In genomic region chr6:132684267-132684666, GRCh38 we compare ENCODE assay signal across 21 cellular contexts. TPM values are rescaled to one million over a fixed set of nuclear protein-coding genes. Genes with fewer than 3 reads are reported as not detected.
A peak's percentile ranks its signal among the peaks of the same experiment; 100 is the strongest.
DNase-seq lines count a peak whose midpoint lies in the region; ATAC-seq and TF ChIP-seq lines count a peak whose summit lies in the region.
"Had no signal": no experiment of that assay in that cellular context is flagged by ENCODE, and none has a peak within 500 bp of the region (broad histone marks: within the 10 kb centered on the region; RNA-seq: fewer than 3 reads in every experiment).

No MANE protein-coding gene starts in this region.

- BruUV-seq in MCF 10A (replicated peaks; lab: Mats Ljungman, UMichigan): no TSS peak
- no TSS peak for BruUV-seq in PC-9 (replicated peaks; lab: Mats Ljungman, UMichigan)

- CTCF ChIA-PET in MCF 10A (lab: Yijun Ruan, JAX): interaction anchor here (1.0 to 2.2 kb wide), 9 partner anchors 11 to 133 kb away, joined by 3 to 13 read pairs (median 4); partner anchors contain the start of gene SLC18B1
- CTCF ChIA-PET in PC-9 (lab: Charles Lee): no interaction called here

- no peaks in the 10 kb centered on the region for H3K9me3 Mint-ChIP-seq in MCF 10A (ENCODE audit: unreplicated experiment)

- no peaks in the 10 kb centered on the region for H3F3A ChIP-seq in PC-9 (ENCODE audit: insufficient read depth, low read depth)
- H3F3A ChIP-seq in smooth muscle cell (ENCODE audit: low read depth): no peaks in the 10 kb centered on the region

- H2AFZ ChIP-seq in PC-9: 0 out of 2 replicates have a peak overlapping the region, but pooled peaks have one; percentile 3
- H2AFZ ChIP-seq in smooth muscle cell (ENCODE audit: low read depth): no peak overlapping the region

- 40% methylated on average over 6 of the region's 6 CpGs for WGBS in smooth muscle cell (ENCODE audit: low lambda C conversion rate)

- H3K4me3 Mint-ChIP-seq in MCF 10A (ENCODE audit: unreplicated experiment): peak overlapping the region; percentile 66
- H3K4me3 Mint-ChIP-seq: CD8-positive, alpha-beta memory T cell; T-cell had no signal

- H3K9me3 ChIP-seq in breast epithelium: no peaks in the 10 kb centered on the region
- no peaks in the 10 kb centered on the region; the same call in 1 of the 2 replicates for H3K9me3 ChIP-seq in PC-9 (ENCODE audit: insufficient read depth, low read depth)
- H3K9me3 ChIP-seq in smooth muscle cell (replicated peaks; ENCODE audit: low read depth): no peaks in the 10 kb centered on the region
- H3K9me3 ChIP-seq: BLaER1 treated with 17β-estradiol and CSF1 and Interleukin-3, amounts not matched to agents 10 nM and 100 nM; Peyer's patch; SJCRH30 had no signal

- H3K4me3 ChIP-seq in breast epithelium: no peak overlapping the region
- H3K4me3 ChIP-seq in PC-9: no peak overlapping the region
- H3K4me3 ChIP-seq in smooth muscle cell: no peak overlapping the region
- H3K4me3 ChIP-seq: BLaER1 treated with 17β-estradiol and CSF1 and Interleukin-3, amounts not matched to agents 10 nM and 100 nM; K562; Peyer's patch; SJCRH30 had no signal

- H3K36me3 ChIP-seq in breast epithelium (no peaks in the 10 kb centered on the region), PC-9 (ENCODE audit: low read depth) (no peaks in the 10 kb centered on the region), smooth muscle cell (ENCODE audit: low read depth) (no peaks in the 10 kb centered on the region)
- H3K36me3 ChIP-seq: BLaER1 treated with 17β-estradiol and CSF1 and Interleukin-3, amounts not matched to agents 10 nM and 100 nM; Peyer's patch; SJCRH30 had no signal

- POLR2A ChIA-PET in MCF 10A (lab: Yijun Ruan, JAX) (interaction anchor here (0.6 to 6.9 kb wide), 10 partner anchors 9 to 130 kb away, joined by 3 to 38 read pairs (median 4); partner anchors contain the start of genes RPS12 and SLC18B1), PC-9 (lab: Charles Lee; ENCODE audit: unreplicated experiment) (interaction anchor here (0.6 kb wide), 1 partner anchor 1352 kb away, joined by 4 read pairs; no protein-coding TSS in a partner anchor)

- no peak for ATAC-seq in GM19452 (IDR thresholded peaks at IDR 0.05; ENCODE audit: unreplicated experiment)
- ATAC-seq: K562, T-cell had no signal

- H3K79me2 ChIP-seq in PC-9 (ENCODE audit: low read depth): no peaks in the 10 kb centered on the region
- no peaks in the 10 kb centered on the region for H3K79me2 ChIP-seq in smooth muscle cell (ENCODE audit: low read depth)

- H3K27ac Mint-ChIP-seq in MCF 10A (ENCODE audit: low read depth, unreplicated experiment): peak overlapping the region; percentile 95
- H3K27ac Mint-ChIP-seq: CD8-positive, alpha-beta memory T cell; T-cell had no signal

- TF ChIP-seq POLR2A in breast epithelium (IDR thresholded peaks at IDR 0.05): no peak

- H4K20me1 ChIP-seq in PC-9 (ENCODE audit: insufficient read depth) (no peaks in the 10 kb centered on the region), smooth muscle cell (ENCODE audit: low read depth) (no peaks in the 10 kb centered on the region)
- H4K20me1 ChIP-seq: BLaER1 treated with 17β-estradiol and CSF1 and Interleukin-3, amounts not matched to agents 10 nM and 100 nM had no signal

- H3K27me3 Mint-ChIP-seq in MCF 10A (ENCODE audit: insufficient read depth, unreplicated experiment): no peaks in the 10 kb centered on the region

- H3K27me3 ChIP-seq in breast epithelium (no peaks in the 10 kb centered on the region), PC-9 (ENCODE audit: insufficient read depth, low read depth) (no peaks in the 10 kb centered on the region), smooth muscle cell (ENCODE audit: low read depth) (no peaks in the 10 kb centered on the region)
- H3K27me3 ChIP-seq: BLaER1 treated with 17β-estradiol and CSF1 and Interleukin-3, amounts not matched to agents 10 nM and 100 nM; Peyer's patch; SJCRH30 had no signal

- DNase-seq in MCF 10A (ENCODE audit: unreplicated experiment) (peak; percentile 49), breast epithelium (ENCODE audit: low spot score in 2 of 2) (no peak), PC-9 (no peak), iris pigment epithelial cell (ENCODE audit: low read depth) (peak; percentile 14), smooth muscle cell (lab: John Stamatoyannopoulos, UW; ENCODE audit: unreplicated experiment) (no peak), midbrain (lab: John Stamatoyannopoulos, UW) (no peak), NOMO-1 treated with DMSO at 0.1 percent for 48 hours (lab: John Stamatoyannopoulos, UW; ENCODE audit: unreplicated experiment) (no peak)
- DNase-seq: 8988T; CD8-positive, alpha-beta memory T cell; NCI-H1105; NCI-H2081 treated with DMSO at 0.1 percent for 48 hours; NCI-H2171 treated with DMSO at 0.1 percent for 48 hours; NCI-H446; NCI-H526 treated with DMSO at 0.1 percent for 48 hours; Peyer's patch; T-cell had no signal

- no peak overlapping the region for H3K27ac ChIP-seq in breast epithelium
- H3K27ac ChIP-seq in PC-9: no peak overlapping the region
- H3K27ac ChIP-seq in smooth muscle cell (ENCODE audit: low read depth): peak overlapping the region; percentile 82
- H3K27ac ChIP-seq: BLaER1 treated with 17β-estradiol and CSF1 and Interleukin-3, amounts not matched to agents 10 nM and 100 nM; Peyer's patch; SJCRH30 had no signal

- TF ChIP-seq CTCF in MCF 10A (IDR thresholded peaks at IDR 0.05; ENCODE audit: unreplicated experiment): no peak
- TF ChIP-seq CTCF in breast epithelium (IDR thresholded peaks at IDR 0.05): no peak
- no peak for TF ChIP-seq CTCF in PC-9 (conservative IDR thresholded peaks at IDR 0.05)
- no peak for TF ChIP-seq CTCF in smooth muscle cell (IDR thresholded peaks at IDR 0.05; ENCODE audit: borderline replicate concordance, insufficient read depth, poor library complexity, severe bottlenecking)

- peaks cover 20% of the 10 kb centered on the region for H3K36me3 Mint-ChIP-seq in MCF 10A (ENCODE audit: insufficient read depth, unreplicated experiment)
- H3K36me3 Mint-ChIP-seq: T-cell had no signal

- H3K4me2 ChIP-seq in PC-9 (no peak overlapping the region), smooth muscle cell (peak overlapping the region; percentile 65)

- no peak overlapping the region for H3K9ac ChIP-seq in smooth muscle cell (ENCODE audit: low read depth)
- H3K9ac ChIP-seq: BLaER1 treated with 17β-estradiol and CSF1 and Interleukin-3, amounts not matched to agents 10 nM and 100 nM had no signal

- 0 out of 2 replicates have a peak, but pooled peaks cover 3% of the 10 kb centered on the region for H3K9me2 ChIP-seq in PC-9 (ENCODE audit: insufficient read depth)

- H3K4me1 Mint-ChIP-seq in MCF 10A (ENCODE audit: insufficient read depth, unreplicated experiment): peaks cover 28% of the 10 kb centered on the region
- H3K4me1 Mint-ChIP-seq: CD8-positive, alpha-beta memory T cell; T-cell had no signal

- H3K4me1 ChIP-seq in breast epithelium (no peaks in the 10 kb centered on the region), PC-9 (replicated peaks; ENCODE audit: insufficient read depth) (no peaks in the 10 kb centered on the region), smooth muscle cell (ENCODE audit: low read depth) (peaks cover 10% of the 10 kb centered on the region)
- H3K4me1 ChIP-seq: Peyer's patch had no signal

- intact Hi-C loops in MCF 10A (cut with micrococcal nuclease) (loop anchor here (5.0 kb wide), 1 partner anchor 78 kb away; no protein-coding TSS in a partner anchor), breast epithelium (cut with DNase I; ENCODE audit: low total_unique reads) (no loop called here), PC-9 (cut with micrococcal nuclease; ENCODE audit: unreplicated experiment) (no loop called here)

RNA-seq across cellular contexts. Expression of gene TAAR1, which starts 25.3 kb away (rescaled TPM):
- total RNA-seq in MCF 10A (2022): not detected in 2 replicates
- not detected for total RNA-seq in breast epithelium
- not detected in 2 replicates for total RNA-seq in PC-9 (2021)
- total RNA-seq in smooth muscle cell: not detected in 2 replicates
- not detected in 2 replicates for polyA plus RNA-seq in smooth muscle cell
- total RNA-seq: CD8-positive, alpha-beta memory T cell; K562; LHCN-M2; Peyer's patch; SJCRH30; T-cell had no signal
- polyA plus RNA-seq: CD8-positive, alpha-beta memory T cell; K562 had no signal

RNA-seq across cellular contexts. Expression of gene VNN1, which starts 29.6 kb away (rescaled TPM):
- total RNA-seq in MCF 10A (2022) (3.5 and 5.4 TPM in 2 replicates), breast epithelium (1 to 10 TPM in 2 of 3 donors, under 1 TPM in 1; 0.98 to 8.6 (median 2.6) TPM), PC-9 (2021) (0.65 and 1.6 TPM in 2 replicates), smooth muscle cell (0.13 and 0.99 TPM in 2 replicates)
- polyA plus RNA-seq in smooth muscle cell: 0.22 TPM in 1 of 2 replicates, not detected in the other
- total RNA-seq: CD8-positive, alpha-beta memory T cell; K562; T-cell had no signal
- polyA plus RNA-seq: CD8-positive, alpha-beta memory T cell; K562 had no signal

Comparison
In these comparisons a context has a peak if more than half of its experiments do, and no peak if none do; other contexts are left out.
1. DNase-seq: peak in MCF 10A (single experiment) and iris pigment epithelial cell (single experiment); none in breast epithelium (0 of 2), PC-9 (0 of 2), smooth muscle cell (single experiment), midbrain (single experiment) and NOMO-1 treated with DMSO at 0.1 percent for 48 hours (single experiment).